ENCODE assay signal across 8 cellular contexts in genomic region chr6:43246301-43247114, GRCh38. TPM values are rescaled to one million over a fixed set of nuclear protein-coding genes. Genes with fewer than 3 reads are reported as not detected.
DNase-seq lines count a peak whose midpoint lies in the region; ATAC-seq, FAIRE-seq and TF ChIP-seq lines count a peak whose summit lies in the region.

No MANE protein-coding gene starts in this region.

- no peak for FAIRE-seq in A549 (lab: Jason Lieb, UNC)

- no peak for TF ChIP-seq EP300 in A549 (IDR thresholded peaks at IDR 0.05)

- H3K4me1 ChIP-seq in A549 (0 out of 3 replicates have a peak, but pooled peaks cover 4% of the 10 kb centered on the region), liver (ENCODE audit: control insufficient read depth in 4 of 4, insufficient read depth in 4 of 4, low read length in 3 of 4) (peaks cover 2 to 12% (median 9%) of the 10 kb centered on the region in 4 donors), subcutaneous abdominal adipose tissue (ENCODE audit: control insufficient read depth in 5 of 5, insufficient read depth in 5 of 5, low read length in 5 of 5) (peaks cover 0 to 19% (median 17%) of the 10 kb centered on the region in 5 donors)

- TF ChIP-seq RAD21 in A549 (conservative IDR thresholded peaks at IDR 0.05 in 1 of 2, IDR thresholded peaks at IDR 0.05 in 1 of 2) (no peak), liver (IDR thresholded peaks at IDR 0.05) (no peak)

- peaks cover 19% of the 10 kb centered on the region for H3K4me1 Mint-ChIP-seq in chondrocyte (ENCODE audit: low read depth)

- H3K9me3 ChIP-seq in A549 (no peaks in the 10 kb centered on the region), liver (ENCODE audit: control insufficient read depth in 4 of 4, low read length in 3 of 4) (no peaks in the 10 kb centered on the region), subcutaneous abdominal adipose tissue (ENCODE audit: control insufficient read depth in 5 of 5, low read length in 5 of 5) (no peaks in the 10 kb centered on the region)

- POLR2A ChIA-PET in A549 (lab: Yijun Ruan, JAX): interaction anchor here (1.1 kb wide), 1 partner anchor 17 kb away, joined by 3 read pairs; the partner anchor contains the start of gene DNPH1

- in situ Hi-C loops in GM13976 (cut with MboI; ENCODE audit: low sequenced_read_pairs, unreplicated experiment): no loop called here

- H3K36me3 Mint-ChIP-seq in chondrocyte (ENCODE audit: low read depth): peaks cover 2% of the 10 kb centered on the region

- CTCF ChIA-PET in A549 (lab: Yijun Ruan, JAX): interaction anchor here (0.6 to 1.0 kb wide), 3 partner anchors 16 to 112 kb away, joined by 3 read pairs; partner anchors contain the start of gene DNPH1

- no peak overlapping the region for H3K27ac Mint-ChIP-seq in chondrocyte (ENCODE audit: unreplicated experiment)

- WGBS in A549 (ENCODE audit: missing lambda C conversion rate): 72% methylated on average over 16 of the region's 27 CpGs
- 24% methylated on average over 27 of the region's 27 CpGs for WGBS in liver

- H3K9ac ChIP-seq in liver (ENCODE audit: low read depth in 1 of 2, low read length in 2 of 2): no peak overlapping the region
- H3K9ac ChIP-seq in subcutaneous abdominal adipose tissue (ENCODE audit: low read length in 5 of 5): peak overlapping the region in 3 of 5 donors; percentile 66 to 75 (median 73)

- H3K9me3 Mint-ChIP-seq in chondrocyte (ENCODE audit: low read depth): no peaks in the 10 kb centered on the region

- DNase-seq in A549 (ENCODE audit: low read depth in 1 of 2, low spot score in 1 of 2) (peak in 1 of 2 experiments; percentile 35), GM13976 (ENCODE audit: low spot score) (peak; percentile 73), NOMO-1 treated with dmso at 0.1 percent for 144 hours (lab: John Stamatoyannopoulos, UW; ENCODE audit: unreplicated experiment) (peak; percentile 53), chondrocyte (ENCODE audit: low spot score) (no peak), H4 (ENCODE audit: low spot score) (no peak)

- H3K4me3 Mint-ChIP-seq in chondrocyte (ENCODE audit: unreplicated experiment): peak overlapping the region; percentile 68

- no peak for TF ChIP-seq POLR2A in A549 (IDR thresholded peaks at IDR 0.05; ENCODE audit: low read length)

- H3K27ac ChIP-seq in A549: peak overlapping the region in 1 of 2 experiments; percentile 51; a peak in 4 of 6 replicates
- H3K27ac ChIP-seq in liver (ENCODE audit: low read depth in 1 of 2, low read length in 2 of 2): no peak overlapping the region
- H3K27ac ChIP-seq in subcutaneous abdominal adipose tissue (ENCODE audit: low read depth, low read length): no peak overlapping the region

- H3K36me3 ChIP-seq in liver (ENCODE audit: control insufficient read depth in 4 of 4, insufficient read depth in 3 of 4, low read depth in 1 of 4, low read length in 3 of 4) (no peaks in the 10 kb centered on the region), subcutaneous abdominal adipose tissue (ENCODE audit: control insufficient read depth in 5 of 5, insufficient read depth in 5 of 5, low read length in 5 of 5) (no peaks in the 10 kb centered on the region)

- no peak for TF ChIP-seq CTCF in A549 (IDR thresholded peaks at IDR 0.05)
- TF ChIP-seq CTCF in GM13976 (IDR thresholded peaks at IDR 0.05; ENCODE audit: borderline replicate concordance, control extremely low read depth, extremely low read depth, insufficient read depth, missing control alignments): no peak
- TF ChIP-seq CTCF in chondrocyte (IDR thresholded peaks at IDR 0.05): no peak
- TF ChIP-seq CTCF in liver (IDR thresholded peaks at IDR 0.05; ENCODE audit: low read depth, low read length, missing input control): no peak

- H3K27me3 ChIP-seq in liver (ENCODE audit: control insufficient read depth in 4 of 4, insufficient read depth in 4 of 4, low read length in 3 of 4): peaks cover 0 to 14% (median 5%) of the 10 kb centered on the region in 4 donors
- H3K27me3 ChIP-seq in subcutaneous abdominal adipose tissue (ENCODE audit: control insufficient read depth in 5 of 5, insufficient read depth in 4 of 5, low read length in 5 of 5): peaks cover 26 to 42% (median 38%) of the 10 kb centered on the region in 5 donors

- H3K4me2 ChIP-seq in A549: peak overlapping the region; percentile 80

- peaks cover 18% of the 10 kb centered on the region for H3K27me3 Mint-ChIP-seq in chondrocyte (ENCODE audit: low read depth)

- H3K4me3 ChIP-seq in A549 (peak overlapping the region; percentile 44), liver (ENCODE audit: low read depth in 1 of 3, low read length in 3 of 3) (peak overlapping the region; percentile 27 to 79 (median 57)), subcutaneous abdominal adipose tissue (ENCODE audit: low read depth in 1 of 5, low read length in 5 of 5) (peak overlapping the region; percentile 73 to 84 (median 76))

- ATAC-seq in A549: peak; percentile 60 to 70
- ATAC-seq in HG02943 (IDR thresholded peaks at IDR 0.05; ENCODE audit: low read depth, unreplicated experiment): peak; percentile 45

TF ChIP-seq in A549, 52 proteins besides CTCF, POLR2A, EP300 and RAD21 (continues in another document):
- no peak for TF ChIP-seq NR3C1 (IDR thresholded peaks at IDR 0.05)
- TF ChIP-seq HES2 (IDR thresholded peaks at IDR 0.05): no peak
- no peak for TF ChIP-seq CEBPB (IDR thresholded peaks at IDR 0.05)
- TF ChIP-seq HOXA7 (CRISPR knock-in tag; IDR thresholded peaks at IDR 0.05): no peak
- no peak for TF ChIP-seq MYC (IDR thresholded peaks at IDR 0.05; ENCODE audit: borderline replicate concordance, low read length)
- TF ChIP-seq ZC3H11A (IDR thresholded peaks at IDR 0.05): no peak
- no peak for TF ChIP-seq CHD2 (IDR thresholded peaks at IDR 0.05; ENCODE audit: low read length, partially characterized antibody)
- no peak for TF ChIP-seq JUN (IDR thresholded peaks at IDR 0.05)
- no peak for TF ChIP-seq RNF2 (IDR thresholded peaks at IDR 0.05; ENCODE audit: borderline replicate concordance, low read depth)
- no peak for TF ChIP-seq E2F6 (IDR thresholded peaks at IDR 0.05; ENCODE audit: borderline replicate concordance, low read depth)

TF ChIP-seq in liver, 16 proteins besides CTCF, POLR2A, EP300 and RAD21:
- TF ChIP-seq RXRA (IDR thresholded peaks at IDR 0.05): peak in 1 of 2 donors; percentile 13
- no peak for TF ChIP-seq SP1 (IDR thresholded peaks at IDR 0.05)

RNA-seq across cellular contexts. Expression of gene TTBK1, which starts 3.2 kb away (rescaled TPM):
- polyA plus RNA-seq in A549 (2011; rRNA removed) (0.03 TPM in 1 of 2 replicates, not detected in the other), A549 (2017; fragmentation: RNase III; extraction: RNeasy Plus Mini Kit Qiagen cat#74134 plus additional on column Dnase treatment) (0.04 to 0.05 TPM (median 0.04 TPM) in 3 replicates), liver (under 1 TPM; 0.18 to 0.70 TPM)
- 0.04 and 0.05 TPM in 2 replicates for polyA plus RNA-seq in A549 (2012; cell fraction: cytosol; rRNA removed)
- polyA plus RNA-seq in A549 (2012; cell fraction: nucleus; rRNA removed): 0.09 and 0.10 TPM in 2 replicates
- polyA minus RNA-seq in A549 (2011; rRNA and poly(A)+ RNA removed): 0.04 and 0.10 TPM in 2 replicates
- total RNA-seq in chondrocyte (0.07 TPM in 1 of 3 replicates, not detected in the others), liver (1 to 10 TPM in 1 of 2 donors, under 1 TPM in 1; 0.14 to 1.2 TPM)
- total RNA-seq in H4 (2014; rRNA removed; shearing (Covaris generic)): not detected in 2 replicates

RNA-seq across cellular contexts. Expression of gene DNPH1, which starts 17.2 kb away (rescaled TPM):
- polyA plus RNA-seq in A549 (2011; rRNA removed) (51.4 and 63.2 TPM in 2 replicates), A549 (2017; fragmentation: RNase III; extraction: RNeasy Plus Mini Kit Qiagen cat#74134 plus additional on column Dnase treatment) (77.5 to 82.0 TPM (median 80.2 TPM) in 3 replicates), liver (100 to 1,000 TPM; 147 to 195 TPM)
- polyA plus RNA-seq in A549 (2012; cell fraction: cytosol; rRNA removed): 217 and 240 TPM in 2 replicates
- 158 TPM in 2 replicates for polyA plus RNA-seq in A549 (2012; cell fraction: nucleus; rRNA removed)
- polyA minus RNA-seq in A549 (2011; rRNA and poly(A)+ RNA removed): 13.6 and 14.4 TPM in 2 replicates
- total RNA-seq in chondrocyte (22.8 to 34.1 TPM (median 24.5 TPM) in 3 replicates), liver (10 to 100 TPM; 53.2 to 59.8 TPM)
- 110 and 147 TPM in 2 replicates for total RNA-seq in H4 (2014; rRNA removed; shearing (Covaris generic))

RNA-seq across cellular contexts. Expression of gene SLC22A7, which starts 51.6 kb away (rescaled TPM):
- polyA plus RNA-seq in A549 (2011; rRNA removed) (not detected in 2 replicates), A549 (2017; fragmentation: RNase III; extraction: RNeasy Plus Mini Kit Qiagen cat#74134 plus additional on column Dnase treatment) (not detected in 3 replicates), liver (100 to 1,000 TPM; 172 to 284 TPM)
- not detected in 2 replicates for polyA plus RNA-seq in A549 (2012; cell fraction: cytosol; rRNA removed)
- not detected in 2 replicates for polyA plus RNA-seq in A549 (2012; cell fraction: nucleus; rRNA removed)
- not detected in 2 replicates for polyA minus RNA-seq in A549 (2011; rRNA and poly(A)+ RNA removed)
- total RNA-seq in chondrocyte (not detected in 3 replicates), liver (100 to 1,000 TPM; 143 to 495 TPM)
- not detected in 2 replicates for total RNA-seq in H4 (2014; rRNA removed; shearing (Covaris generic))

Comparison
In these comparisons a context has a peak if more than half of its experiments do, and no peak if none do; other contexts are left out.
1. DNase-seq: peak in GM13976 (single experiment) and NOMO-1 treated with dmso at 0.1 percent for 144 hours (single experiment); none in chondrocyte (single experiment) and H4 (single experiment).
2. H3K9ac ChIP-seq: peak in subcutaneous abdominal adipose tissue (3 of 5); none in liver (0 of 2).
3. RNA of gene SLC22A7, which starts 51.6 kb away (total RNA-seq): 143 to 495 TPM in liver; not detected in chondrocyte and not detected in H4; every median in the first group is over 100 times any median in the second.
4. Peak in every context shown above with its lines, with median percentiles within 50 percentile points of each other: H3K4me3 ChIP-seq.